In the genomic region with DNA sequence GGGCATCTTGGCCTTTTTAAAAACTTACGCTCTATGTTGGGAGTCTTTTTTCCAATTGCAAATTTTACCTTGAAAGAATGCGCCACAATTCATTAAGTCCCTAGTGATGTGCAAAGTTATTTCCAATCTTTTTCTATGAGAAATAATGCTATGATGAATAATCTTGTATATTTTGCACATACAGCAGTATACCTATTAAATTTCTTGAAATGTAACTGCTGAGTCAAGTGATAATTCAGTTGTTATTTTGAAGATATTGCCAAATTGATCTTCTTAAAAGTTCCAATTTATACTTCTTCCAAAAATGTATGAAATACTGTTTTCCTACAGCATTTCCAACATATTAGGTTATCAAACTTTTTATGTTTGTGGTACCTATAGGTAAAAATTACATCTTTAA, we compare ENCODE assay signal across 33 cellular contexts.
"Had no signal": no experiment of that assay in that cellular context is flagged by ENCODE, and none has a peak within 500 bp of the region (broad histone marks: within the 10 kb centered on the region; RNA-seq: fewer than 3 reads in every experiment).

No MANE protein-coding gene starts in this region.

- FAIRE-seq: astrocyte, TTC549 had no signal

- H3K9me3 ChIP-seq: adrenal gland, body of pancreas, breast epithelium had no signal

- H3K4me1 ChIP-seq: adrenal gland, body of pancreas, breast epithelium had no signal

- H3K36me3 ChIP-seq: adrenal gland, brain microvascular endothelial cell, breast epithelium had no signal

- DNase-seq: activated B cell treated with CpG ODN at 0.5 μM for 24 hours; activated CD4-positive, alpha-beta memory T cell treated with anti-CD3 and anti-CD28 coated beads for 36 hours; activated CD4-positive, alpha-beta T cell treated with anti-CD3 and anti-CD28 coated beads for 4 hours; activated CD4-positive, alpha-beta T cell treated with anti-CD3 and anti-CD28 coated beads, Interleukin-2, amount 10 ng/mL, durations not matched to agents 24 days and 14 days; activated CD4-positive, alpha-beta T cell treated with anti-CD3 and anti-CD28 coated beads, Interleukin-2, amount 50 U/mL, for 1 hour; activated CD4-positive, alpha-beta T cell treated with anti-CD3 and anti-CD28 coated beads, Interleukin-2, amount 50 U/mL, for 4 hours; activated CD4-positive, CD25-positive, alpha-beta regulatory T cell treated with anti-CD3 and anti-CD28 coated beads, Interleukin-2, amount 50 U/mL, for 72 hours; activated CD8-positive, alpha-beta memory T cell treated with anti-CD3 and anti-CD28 coated beads, Interleukin-2, amount 50 U/mL, for 4 hours; activated CD8-positive, alpha-beta T cell treated with anti-CD3 and anti-CD28 coated beads for 36 hours; activated effector memory CD4-positive, alpha-beta T cell treated with anti-CD3 and anti-CD28 coated beads, Interleukin-2, amount 50 U/mL, for 16 hours; activated gamma-delta T cell treated with Interleukin-2 at 50 U/mL for 16 hours; activated naive CD4-positive, alpha-beta T cell; activated naive CD4-positive, alpha-beta T cell treated with anti-CD3 and anti-CD28 coated beads for 36 hours; activated naive CD4-positive, alpha-beta T cell treated with anti-CD3 and anti-CD28 coated beads, Interleukin-2, amount 50 U/mL, for 16 hours; activated naive CD8-positive, alpha-beta T cell treated with anti-CD3 and anti-CD28 coated beads for 36 hours; activated T-cell treated with anti-CD3 and anti-CD28 coated beads for 4 hours; activated T-cell treated with anti-CD3 and anti-CD28 coated beads, Interleukin-2, amount 50 U/mL, for 1 hour; activated T-cell treated with anti-CD3 and anti-CD28 coated beads, Interleukin-2, amount 50 U/mL, for 4 hours; activated T-cell treated with anti-CD3 and anti-CD28 coated beads, Interleukin-2, amount 50 U/mL, for 72 hours; adrenal gland; amniotic stem cell; aorta; body of pancreas; brain microvascular endothelial cell; central memory CD4-positive, alpha-beta T cell; T-helper 2 cell; T-helper 9 cell had no signal

- H3K27ac ChIP-seq: adrenal gland, body of pancreas, brain microvascular endothelial cell, breast epithelium, VCaP had no signal

- H3K27me3 ChIP-seq: adrenal gland, body of pancreas, brain microvascular endothelial cell, breast epithelium had no signal

- ATAC-seq: activated CD8-positive, alpha-beta T cell treated with anti-CD3 and anti-CD28 coated beads for 36 hours; activated naive CD4-positive, alpha-beta T cell treated with anti-CD3 and anti-CD28 coated beads, Interleukin-2, amount 50 U/mL, for 72 hours; activated T-cell treated with anti-CD3 and anti-CD28 coated beads, Interleukin-2, amount 50 U/mL, for 4 hours; activated T-cell treated with anti-CD3 and anti-CD28 coated beads, Interleukin-2, amount 50 U/mL, for 72 hours; activated T-helper 17 cell treated with anti-CD3 and anti-CD28 coated beads, Interleukin-2, amount 50 U/mL, for 72 hours; body of pancreas had no signal

- H3K4me3 ChIP-seq: adrenal gland, body of pancreas, breast epithelium had no signal
